ENCODE assay signal across 29 cellular contexts in the genomic region with DNA sequence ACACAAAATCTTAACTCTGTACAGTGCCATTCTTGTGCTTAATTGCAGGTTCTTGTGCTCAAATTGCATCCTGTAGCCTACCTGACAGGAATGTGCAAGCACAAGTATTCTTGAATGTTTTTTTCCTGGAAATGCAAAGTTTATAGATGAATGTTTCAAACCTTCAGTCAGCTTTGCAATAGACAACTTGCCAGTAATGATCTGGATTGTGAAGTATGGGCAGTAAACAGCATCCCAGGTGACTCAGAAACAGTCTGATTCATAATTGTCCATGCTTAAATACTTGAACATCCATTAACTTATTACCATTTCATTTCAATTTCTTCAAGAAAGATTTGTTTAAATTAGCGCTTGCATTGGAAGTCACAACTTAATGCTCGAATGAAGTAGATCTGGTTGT.
"Had no signal": no experiment of that assay in that cellular context is flagged by ENCODE, and none has a peak within 500 bp of the region (broad histone marks: within the 10 kb centered on the region; RNA-seq: fewer than 3 reads in every experiment).

No MANE protein-coding gene starts in this region.

- H3K9ac ChIP-seq: parathyroid adenoma had no signal

- H3K79me2 ChIP-seq: hepatocyte, parathyroid adenoma had no signal

- FAIRE-seq: keratinocyte, TTC549 had no signal

- H3K4me3 ChIP-seq: adrenal gland, ascending aorta, esophagus muscularis mucosa, gastrocnemius medialis, hepatocyte, testis, transverse colon, uterus had no signal

- H3K4me1 ChIP-seq: adrenal gland, ascending aorta, esophagus muscularis mucosa, gastrocnemius medialis, parathyroid adenoma, testis, transverse colon, uterus had no signal

- H3K36me3 ChIP-seq: adrenal gland, ascending aorta, brain microvascular endothelial cell, gastrocnemius medialis, transverse colon, uterus had no signal

- ATAC-seq: activated CD4-positive, CD25-positive, alpha-beta regulatory T cell treated with anti-CD3 and anti-CD28 coated beads, Interleukin-2, amount 50 U/mL, for 24 hours; gastrocnemius medialis; naive thymus-derived CD4-positive, alpha-beta T cell; right cardiac atrium; stimulated activated naive CD8-positive, alpha-beta T cell treated with anti-CD3 and anti-CD28 coated beads, Interleukin-15, Interleukin-2, amounts not matched to agents 100 U/mL and 50 U/mL, for 24 hours had no signal

- H3K4me2 ChIP-seq: hepatocyte had no signal

- H3K9me3 ChIP-seq: adrenal gland, ascending aorta, esophagus muscularis mucosa, gastrocnemius medialis, testis, transverse colon, uterus had no signal

- H3K27ac ChIP-seq: adrenal gland, ascending aorta, brain microvascular endothelial cell, esophagus muscularis mucosa, gastrocnemius medialis, hepatocyte, parathyroid adenoma, testis, transverse colon, uterus, VCaP had no signal

- H2AFZ ChIP-seq: hepatocyte, parathyroid adenoma had no signal

- DNase-seq: activated CD4-positive, alpha-beta T cell treated with anti-CD3 and anti-CD28 coated beads for 48 hours; activated CD4-positive, alpha-beta T cell treated with anti-CD3 and anti-CD28 coated beads, Interleukin-2, amount 50 U/mL, for 48 hours; activated CD8-positive, alpha-beta memory T cell treated with anti-CD3 and anti-CD28 coated beads for 24 hours; activated effector memory CD4-positive, alpha-beta T cell treated with anti-CD3 and anti-CD28 coated beads, Interleukin-2, amount 50 U/mL, for 16 hours; activated naive CD4-positive, alpha-beta T cell treated with anti-CD3 and anti-CD28 coated beads for 36 hours; activated naive CD8-positive, alpha-beta T cell treated with anti-CD3 and anti-CD28 coated beads for 36 hours; adrenal gland; brain microvascular endothelial cell; central memory CD4-positive, alpha-beta T cell; endodermal cell; gastrocnemius medialis; midbrain; naive thymus-derived CD4-positive, alpha-beta T cell; nucleus accumbens; right cardiac atrium; stimulated activated CD4-positive, alpha-beta T cell treated with anti-CD3 and anti-CD28 coated beads, Interleukin-2, amount 100 ng/mL, for 48 hours; stimulated activated naive CD8-positive, alpha-beta T cell treated with anti-CD3 and anti-CD28 coated beads, Interleukin-15, Interleukin-2, amounts not matched to agents 100 U/mL and 50 U/mL, for 24 hours; T-helper 9 cell; testis; transverse colon; uterus had no signal

- H3K27me3 ChIP-seq: adrenal gland, ascending aorta, brain microvascular endothelial cell, esophagus muscularis mucosa, gastrocnemius medialis, hepatocyte, testis, transverse colon, uterus had no signal
